In genomic region chr4:90074322-90074886, GRCh38 we compare ENCODE assay signal across 14 cellular contexts. TPM values are rescaled to one million over a fixed set of nuclear protein-coding genes. Genes with fewer than 3 reads are reported as not detected.
"Had no signal": no experiment of that assay in that cellular context is flagged by ENCODE, and none has a peak within 500 bp of the region (broad histone marks: within the 10 kb centered on the region; RNA-seq: fewer than 3 reads in every experiment).

No MANE protein-coding gene starts in this region.

- H3K4me1 ChIP-seq: breast epithelium, left ventricle myocardium inferior, parathyroid adenoma, tibial artery, vagina had no signal

- H3K27ac ChIP-seq: breast epithelium, left ventricle myocardium inferior, parathyroid adenoma, tibial artery, vagina had no signal

- H3K4me2 ChIP-seq: smooth muscle cell had no signal

- H3K27me3 ChIP-seq: breast epithelium, tibial artery, vagina had no signal

- ATAC-seq: activated CD8-positive, alpha-beta memory T cell treated with anti-CD3 and anti-CD28 coated beads, Interleukin-2, amount 10 ng/mL, durations not matched to agents 7 days and 5 days had no signal

- H3K36me3 ChIP-seq: breast epithelium, left ventricle myocardium inferior, tibial artery, vagina had no signal

- H2AFZ ChIP-seq: parathyroid adenoma had no signal

- DNase-seq: activated CD4-positive, alpha-beta T cell treated with anti-CD3 and anti-CD28 coated beads, Interleukin-2, amount 50 U/mL, for 48 hours; activated CD4-positive, CD25-positive, alpha-beta regulatory T cell treated with anti-CD3 and anti-CD28 coated beads, Interleukin-2, amount 50 U/mL, for 72 hours; activated CD8-positive, alpha-beta memory T cell treated with anti-CD3 and anti-CD28 coated beads, Interleukin-2, amount 10 ng/mL, durations not matched to agents 7 days and 5 days; activated effector memory CD4-positive, alpha-beta T cell treated with anti-CD3 and anti-CD28 coated beads, Interleukin-2, amount 50 U/mL, for 16 hours; activated naive CD8-positive, alpha-beta T cell treated with anti-CD3 and anti-CD28 coated beads for 36 hours; activated T-cell treated with anti-CD3 and anti-CD28 coated beads, Interleukin-2, amount 50 U/mL, for 24 hours; aorta; hippocampal formation; left ventricle myocardium inferior; tibial artery had no signal

- H3K4me3 ChIP-seq: breast epithelium, left ventricle myocardium inferior, smooth muscle cell, tibial artery, vagina had no signal

- H3K9ac ChIP-seq: parathyroid adenoma had no signal

- H3K9me3 ChIP-seq: breast epithelium, left ventricle myocardium inferior, tibial artery, vagina had no signal

RNA-seq across cellular contexts. Expression of gene CCSER1, which starts 52.8 kb away (rescaled TPM):
- polyA plus RNA-seq: smooth muscle cell had no signal
